Comparison of ENCODE assay signal across 14 cellular contexts in genomic region chr1:90000934-90001676, GRCh38. TPM values are rescaled to one million over a fixed set of nuclear protein-coding genes. Genes with fewer than 3 reads are reported as not detected.
DNase-seq lines count a peak whose midpoint lies in the region; ATAC-seq and TF ChIP-seq lines count a peak whose summit lies in the region.
"Had no signal": no experiment of that assay in that cellular context is flagged by ENCODE, and none has a peak within 500 bp of the region (broad histone marks: within the 10 kb centered on the region; RNA-seq: fewer than 3 reads in every experiment).

No MANE protein-coding gene starts in this region.

- no peak overlapping the region for H3K4me3 ChIP-seq in OCI-LY7 (ENCODE audit: low read depth, low read length, poor library complexity, severe bottlenecking)
- H3K4me3 ChIP-seq: esophagus muscularis mucosa, smooth muscle cell had no signal

- peaks cover 0 to 13% of the 10 kb centered on the region in 2 donors for H3K36me3 Mint-ChIP-seq in naive B cell

- ATAC-seq in GM21786 (IDR thresholded peaks at IDR 0.05; ENCODE audit: unreplicated experiment), result peak; percentile 43
- peak; percentile 85 to 87 for ATAC-seq in naive B cell (ENCODE audit: low read depth in 2 of 2)
- ATAC-seq in HG03521 (IDR thresholded peaks at IDR 0.05; ENCODE audit: unreplicated experiment), result no peak
- ATAC-seq in HG03469 (IDR thresholded peaks at IDR 0.05; ENCODE audit: unreplicated experiment), result no peak

- TF ChIP-seq CTCF in GM10248 (IDR thresholded peaks at IDR 0.05; ENCODE audit: control extremely low read depth, extremely low read depth, low read depth, missing control alignments) (peak; percentile 7), OCI-LY7 (conservative IDR thresholded peaks at IDR 0.05; ENCODE audit: low read length) (peak; percentile 71)

- CTCF ChIA-PET in GM10248 (lab: Yijun Ruan, JAX) (interaction anchor here (0.6 to 1.6 kb wide), 5 partner anchors 12 to 183 kb away, joined by 3 to 6 read pairs (median 3); no protein-coding TSS in a partner anchor), OCI-LY7 (lab: Charles Lee; ENCODE audit: unreplicated experiment) (no interaction called here)

- H3K4me3 Mint-ChIP-seq in naive B cell, result no peak overlapping the region

- POLR2A ChIA-PET in GM10248 (lab: Yijun Ruan, JAX) (no interaction called here), OCI-LY7 (lab: Charles Lee) (interaction anchor here (0.5 kb wide), 1 partner anchor 229 kb away, joined by 3 read pairs; no protein-coding TSS in a partner anchor)

- intact Hi-C loops in OCI-LY7 (cut with micrococcal nuclease; ENCODE audit: unreplicated experiment), result no loop called here

- no peaks in the 10 kb centered on the region for H3K27me3 Mint-ChIP-seq in naive B cell

- peaks cover 71% of the 10 kb centered on the region for H3K36me3 ChIP-seq in OCI-LY7 (ENCODE audit: insufficient read depth, low read length)

- H3K27ac ChIP-seq in OCI-LY7 (ENCODE audit: low read depth, low read length, poor library complexity, severe bottlenecking), result no peak overlapping the region
- H3K27ac ChIP-seq: esophagus muscularis mucosa, HL-60 had no signal

- no TSS peak for BruUV-seq in OCI-LY7 (replicated peaks; lab: Mats Ljungman, UMichigan)

- H3K79me2 ChIP-seq in OCI-LY7 (ENCODE audit: insufficient read depth, low read depth, low read length), result peaks cover 96% of the 10 kb centered on the region

- no peaks in the 10 kb centered on the region for H3K9me3 ChIP-seq in OCI-LY7 (ENCODE audit: low read length)
- H3K9me3 ChIP-seq: esophagus muscularis mucosa had no signal

- H3K9me3 Mint-ChIP-seq in naive B cell, result no peaks in the 10 kb centered on the region

- H3K4me2 ChIP-seq in OCI-LY7 (ENCODE audit: low read length), result no peak overlapping the region
- H3K4me2 ChIP-seq: smooth muscle cell had no signal

- peaks cover 26% of the 10 kb centered on the region for H4K20me1 ChIP-seq in OCI-LY7 (ENCODE audit: insufficient read depth, low read length)

- no peak for DNase-seq in GM10248 (ENCODE audit: extremely low spot score)
- peak; percentile 36 for DNase-seq in OCI-LY7 (ENCODE audit: low spot score)
- no peak for DNase-seq in naive B cell
- no peak for DNase-seq in activated naive CD4-positive, alpha-beta T cell (lab: John Stamatoyannopoulos, UW)
- DNase-seq in activated T-cell treated with anti-CD3 and anti-CD28 coated beads, Interleukin-2, amount 50 U/mL, for 1 hour, result no peak
- DNase-seq: activated T-cell treated with anti-CD3 and anti-CD28 coated beads, Interleukin-2, amount 50 U/mL, for 48 hours; HCEC 1CT; NCI-H1417 had no signal

- H2AFZ ChIP-seq in OCI-LY7 (ENCODE audit: low read length), result no peak overlapping the region

- no peak overlapping the region for H3K27ac Mint-ChIP-seq in naive B cell

- H3K4me1 Mint-ChIP-seq in naive B cell, result peaks cover 33 to 43% (median 39%) of the 10 kb centered on the region in 3 donors

- peaks cover 15% of the 10 kb centered on the region for H3K4me1 ChIP-seq in OCI-LY7 (ENCODE audit: insufficient read depth, low read length, poor library complexity, severe bottlenecking)

- no peaks in the 10 kb centered on the region for H3K9me2 ChIP-seq in OCI-LY7 (ENCODE audit: insufficient read depth, low read length)

RNA-seq across cellular contexts. Expression of gene ZNF326, which starts 6.2 kb away (rescaled TPM):
- total RNA-seq in OCI-LY7 (2014; rRNA removed; shearing (Covaris generic)), result 10.5 and 11.5 TPM in 2 replicates
- total RNA-seq in OCI-LY7 (2022), result 43.5 and 45.5 TPM in 2 replicates
- polyA plus RNA-seq in naive B cell (ENCODE audit: low read depth in 6 of 6), result 10 to 100 TPM in 4 of 6 donors, 1 to 10 TPM in 2; 7.8 to 15.8 (median 12.0) TPM

Comparison
In these comparisons a context has a peak if more than half of its experiments do, and no peak if none do; other contexts are left out.
1. ATAC-seq: peak in GM21786 (single experiment) and naive B cell (2 of 2); none in HG03521 (single experiment) and HG03469 (single experiment).